Comparison of ENCODE assay signal across 8 cellular contexts in genomic region chr2:9594361-9595063, GRCh38. TPM values are rescaled to one million over a fixed set of nuclear protein-coding genes. Genes with fewer than 3 reads are reported as not detected.
A peak's percentile ranks its signal among the peaks of the same experiment; 100 is the strongest.
DNase-seq lines count a peak whose midpoint lies in the region; ATAC-seq, FAIRE-seq and TF ChIP-seq lines count a peak whose summit lies in the region.

No MANE protein-coding gene starts in this region.

- no peak for FAIRE-seq in urothelium cell line (lab: Jason Lieb, UNC)

- H3K9me3 ChIP-seq in A673 (ENCODE audit: low read depth, low read length, poor library complexity, severe bottlenecking) = peaks cover 10% of the 10 kb centered on the region

- TF ChIP-seq CTCF in A673 (conservative IDR thresholded peaks at IDR 0.05; ENCODE audit: low read depth, low read length) = no peak
- no peak for TF ChIP-seq CTCF in astrocyte of the cerebellum (IDR thresholded peaks at IDR 0.05; ENCODE audit: low read depth, low read length, missing control alignments)

- in situ Hi-C loops in astrocyte of the cerebellum (cut with HindIII; ENCODE audit: low sequenced_read_pairs) = no loop called here

- intact Hi-C loops in A673 (cut with micrococcal nuclease; ENCODE audit: unreplicated experiment) = no loop called here

- H3K4me3 ChIP-seq in A673 (ENCODE audit: low read depth, low read length, poor library complexity, severe bottlenecking) (no peak overlapping the region), astrocyte of the cerebellum (ENCODE audit: low read depth, low read length) (no peak overlapping the region)

- ATAC-seq in HG02610 (IDR thresholded peaks at IDR 0.05; ENCODE audit: unreplicated experiment) (peak; percentile 52), GM21390 (IDR thresholded peaks at IDR 0.05; ENCODE audit: unreplicated experiment) (no peak)

- H3K4me1 ChIP-seq in A673 (ENCODE audit: insufficient read depth, low read length, poor library complexity, severe bottlenecking) = peaks cover 33% of the 10 kb centered on the region

- DNase-seq in A673 (ENCODE audit: low spot score) = peak; percentile 69
- peak; percentile 75 for DNase-seq in astrocyte of the cerebellum (ENCODE audit: low read depth)
- DNase-seq in kidney tubule cell (ENCODE audit: low spot score) = peak; percentile 96
- DNase-seq in urothelium cell line (ENCODE audit: low spot score) = peak; percentile 37
- no peak for DNase-seq in retina
- DNase-seq in NCI-H2227 (lab: John Stamatoyannopoulos, UW; ENCODE audit: unreplicated experiment) = no peak

- CTCF ChIA-PET in A673 (lab: Charles Lee) = no interaction called here

- BruUV-seq in A673 (replicated peaks; lab: Mats Ljungman, UMichigan) = no TSS peak

- peak overlapping the region; percentile 22 for H3K27ac ChIP-seq in A673 (ENCODE audit: low read depth, low read length, poor library complexity, severe bottlenecking)

- POLR2A ChIA-PET in A673 (lab: Charles Lee; ENCODE audit: low non-redundant PET) = no interaction called here

- no peaks in the 10 kb centered on the region for H3K27me3 ChIP-seq in A673 (replicated peaks; ENCODE audit: insufficient read depth, low read depth, low read length, poor library complexity)

- peaks cover 34% of the 10 kb centered on the region for H3K36me3 ChIP-seq in A673 (ENCODE audit: insufficient read depth, low read length, poor library complexity, severe bottlenecking)

RNA-seq across cellular contexts. Expression of gene YWHAQ, which starts 36.3 kb away (rescaled TPM):
- 505 and 533 TPM in 2 replicates for total RNA-seq in A673 (2021)

RNA-seq across cellular contexts. Expression of gene ADAM17, which starts 38.9 kb away (rescaled TPM):
- total RNA-seq in A673 (2021) = 34.2 and 40.1 TPM in 2 replicates

Comparison
In these comparisons a context has a peak if more than half of its experiments do, and no peak if none do; other contexts are left out.
1. DNase-seq: peak in A673 (single experiment), astrocyte of the cerebellum (single experiment), kidney tubule cell (single experiment) and urothelium cell line (single experiment); none in retina (single experiment) and NCI-H2227 (single experiment).